Comparison of ENCODE assay signal across 13 cellular contexts in genomic region chr19:38730731-38731589, GRCh38. TPM values are rescaled to one million over a fixed set of nuclear protein-coding genes. Genes with fewer than 3 reads are reported as not detected.
A peak's percentile ranks its signal among the peaks of the same experiment; 100 is the strongest.
DNase-seq lines count a peak whose midpoint lies in the region; ATAC-seq and TF ChIP-seq lines count a peak whose summit lies in the region.
"Had no signal": no experiment of that assay in that cellular context is flagged by ENCODE, and none has a peak within 500 bp of the region (broad histone marks: within the 10 kb centered on the region; RNA-seq: fewer than 3 reads in every experiment).

No MANE protein-coding gene starts in this region.

- ATAC-seq in heart left ventricle (no peak), left ventricle myocardium superior (no peak), gastroesophageal sphincter (no peak), GM18868 (IDR thresholded peaks at IDR 0.05; ENCODE audit: unreplicated experiment) (no peak)
- ATAC-seq: HCT116 had no signal

- TF ChIP-seq EP300 in gastroesophageal sphincter (IDR thresholded peaks at IDR 0.05) (no peak), ovary (IDR thresholded peaks at IDR 0.05) (no peak)

- no peaks in the 10 kb centered on the region for H3K9me3 ChIP-seq in heart left ventricle
- no peaks in the 10 kb centered on the region for H3K9me3 ChIP-seq in gastroesophageal sphincter
- no peaks in the 10 kb centered on the region for H3K9me3 ChIP-seq in ovary
- H3K9me3 ChIP-seq: MG63 had no signal

- peaks cover 0 to 60% (median 54%) of the 10 kb centered on the region in 9 donors for H3K36me3 ChIP-seq in heart left ventricle
- peaks cover 0 to 58% of the 10 kb centered on the region in 2 donors for H3K36me3 ChIP-seq in gastroesophageal sphincter
- peaks cover 2% of the 10 kb centered on the region for H3K36me3 ChIP-seq in ovary

- peak overlapping the region in 8 of 12 donors; percentile 41 to 79 (median 67) for H3K27ac ChIP-seq in heart left ventricle
- peak overlapping the region in 3 of 4 donors; percentile 73 to 80 (median 77) for H3K27ac ChIP-seq in gastroesophageal sphincter
- peak overlapping the region in 1 of 2 donors; percentile 71 for H3K27ac ChIP-seq in ovary

- intact Hi-C loops in heart left ventricle (cut with DNase I) (loop anchor here in 5 of 10 donors (5.0 to 10.0 kb wide), 6 partner anchors 36 to 201 kb away; partner anchors contain the start of genes MRPS12 (in 2 of the 5), SARS2 (in 2 of the 5) and HNRNPL (in 1 of the 5)), left ventricle myocardium superior (cut with micrococcal nuclease) (no loop called here), ovary (cut with DNase I) (no loop called here)

- H3K27me3 ChIP-seq in heart left ventricle: no peaks in the 10 kb centered on the region
- H3K27me3 ChIP-seq in gastroesophageal sphincter: no peaks in the 10 kb centered on the region
- no peaks in the 10 kb centered on the region for H3K27me3 ChIP-seq in ovary
- H3K27me3 ChIP-seq: MG63 had no signal

- DNase-seq in heart left ventricle (peak in 3 of 5 donors; percentile 26 to 61 (median 28)), left ventricle myocardium superior (no peak), ovary (peak in 4 of 5 donors; percentile 24 to 44 (median 36)), HPDE6-E6E7 (ENCODE audit: extremely low spot score) (no peak), NK-92 (lab: John Stamatoyannopoulos, UW; ENCODE audit: unreplicated experiment) (no peak), DMS53 (lab: John Stamatoyannopoulos, UW) (no peak)
- DNase-seq: activated CD8-positive, alpha-beta memory T cell treated with anti-CD3 and anti-CD28 coated beads, Interleukin-2, amount 50 U/mL, for 48 hours; caudate nucleus; MG63 had no signal

- TF ChIP-seq CTCF in heart left ventricle (IDR thresholded peaks at IDR 0.05) (no peak), gastroesophageal sphincter (IDR thresholded peaks at IDR 0.05) (no peak), ovary (IDR thresholded peaks at IDR 0.05) (no peak)

- WGBS in heart left ventricle, 4 donors: 82 to 91% (median 88%) methylated on average over 12 to 19 of the region's 19 CpGs
- WGBS in gastroesophageal sphincter (ENCODE audit: low coverage in 1 of 2), 2 donors: no CpG with 5 or more reads among the region's 19 CpGs
- 88 to 92% (median 88%) methylated on average over 17 to 19 of the region's 19 CpGs for WGBS in ovary, 3 donors

- H3K4me3 ChIP-seq in heart left ventricle (no peak overlapping the region), gastroesophageal sphincter (no peak overlapping the region), ovary (no peak overlapping the region)
- H3K4me3 ChIP-seq: MG63 had no signal

- H3K4me1 ChIP-seq in heart left ventricle (peaks cover 7 to 67% (median 40%) of the 10 kb centered on the region in 12 donors), gastroesophageal sphincter (peaks cover 0 to 72% (median 3%) of the 10 kb centered on the region in 3 donors), ovary (ENCODE audit: insufficient read depth) (peaks cover 10% of the 10 kb centered on the region)

- TF ChIP-seq POLR2A in heart left ventricle (IDR thresholded peaks at IDR 0.05) (no peak), gastroesophageal sphincter (IDR thresholded peaks at IDR 0.05) (no peak), ovary (IDR thresholded peaks at IDR 0.05) (no peak)

RNA-seq across cellular contexts. Expression of gene CAPN12, which starts 13.3 kb away (rescaled TPM):
- total RNA-seq in heart left ventricle: 1 to 10 TPM in 2 of 9 donors, under 1 TPM in 7; 0.36 to 1.8 (median 0.72) TPM
- 1 to 10 TPM in 1 of 2 donors, under 1 TPM in 1; 0.91 to 1.4 TPM for polyA plus RNA-seq in heart left ventricle
- total RNA-seq in left ventricle myocardium superior: not detected
- total RNA-seq in gastroesophageal sphincter: 1 to 10 TPM in 2 of 4 donors, under 1 TPM in 1, not detected in 1; 0.93 to 2.2 (median 1.1) TPM
- 1 to 10 TPM in 5 of 7 donors, under 1 TPM in 2; 0.81 to 8.0 (median 3.1) TPM for total RNA-seq in ovary
- 1 to 10 TPM in 1 of 2 donors, under 1 TPM in 1; 0.22 to 3.6 TPM for polyA plus RNA-seq in ovary

RNA-seq across cellular contexts. Expression of gene LGALS7, which starts 42.4 kb away (rescaled TPM):
- total RNA-seq in heart left ventricle (not detected), left ventricle myocardium superior (not detected), gastroesophageal sphincter (10 to 100 TPM in 1 of 4 donors, not detected in 3; 25.8 TPM), ovary (under 1 TPM in 2 of 7 donors, not detected in 5; 0.69 to 0.79 TPM)
- polyA plus RNA-seq in heart left ventricle (under 1 TPM in 1 of 2 donors, not detected in 1; 0.33 TPM), ovary (under 1 TPM in 1 of 2 donors, not detected in 1; 0.84 TPM)
- total RNA-seq: frontal cortex had no signal

RNA-seq across cellular contexts. Expression of gene LGALS7B, which starts 58.0 kb away (rescaled TPM):
- total RNA-seq in heart left ventricle (not detected), left ventricle myocardium superior (not detected), gastroesophageal sphincter (10 to 100 TPM in 1 of 4 donors, 1 to 10 TPM in 2, not detected in 1; 2.1 to 58.4 (median 9.8) TPM), ovary (not detected)
- polyA plus RNA-seq in heart left ventricle (not detected), ovary (not detected)
- total RNA-seq: frontal cortex had no signal

Comparison
In these comparisons a context has a peak if more than half of its experiments do, and no peak if none do; other contexts are left out.
1. DNase-seq: peak in heart left ventricle (3 of 5) and ovary (4 of 5); none in left ventricle myocardium superior (single experiment), HPDE6-E6E7 (single experiment), NK-92 (single experiment) and DMS53 (single experiment).